15 cellular contexts compared by ENCODE assay signal in the genomic region with DNA sequence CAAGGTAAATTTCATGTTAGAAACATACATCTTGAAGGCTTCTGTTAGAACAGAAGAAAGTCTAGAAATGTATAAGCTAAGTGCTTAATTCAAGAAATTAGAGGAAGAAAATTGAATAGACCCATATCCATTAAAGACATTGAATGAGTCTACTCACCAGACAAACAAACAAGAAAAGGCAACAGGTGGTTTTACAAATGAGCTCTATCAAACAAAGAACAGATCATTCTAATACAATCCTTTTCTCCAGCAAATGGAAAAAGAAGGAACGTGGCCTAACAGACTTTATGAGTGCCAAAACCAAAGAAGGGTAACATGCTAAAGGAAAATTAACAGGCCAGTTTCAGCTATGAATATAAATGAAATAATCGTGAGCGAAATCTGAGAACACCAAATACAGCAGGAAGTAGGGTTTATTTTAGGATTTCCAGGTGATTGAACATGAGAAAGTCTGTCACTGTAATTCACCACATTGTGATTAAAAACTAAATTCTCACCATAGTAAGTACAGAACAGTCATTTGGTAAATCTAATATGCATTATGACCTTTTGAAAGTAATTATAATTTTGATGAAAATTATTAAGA. TPM values are rescaled to one million over a fixed set of nuclear protein-coding genes. Genes with fewer than 3 reads are reported as not detected.
DNase-seq lines count a peak whose midpoint lies in the region; ATAC-seq and TF ChIP-seq lines count a peak whose summit lies in the region.
"Had no signal": no experiment of that assay in that cellular context is flagged by ENCODE, and none has a peak within 500 bp of the region (broad histone marks: within the 10 kb centered on the region; RNA-seq: fewer than 3 reads in every experiment).

No MANE protein-coding gene starts in this region.

- peaks cover 43% of the 10 kb centered on the region for H3K36me3 ChIP-seq in GM23338 (ENCODE audit: insufficient read depth)
- H3K36me3 ChIP-seq: ovary had no signal

- no peak overlapping the region for H3K4me3 ChIP-seq in GM23338
- H3K4me3 ChIP-seq: ovary had no signal

- H3K27me3 Mint-ChIP-seq in activated CD8-positive, alpha-beta memory T cell treated with anti-CD3 and anti-CD28 coated beads, Interleukin-2, amount 10 ng/mL, durations not matched to agents 7 days and 5 days: no peaks in the 10 kb centered on the region
- peaks cover 3% of the 10 kb centered on the region for H3K27me3 Mint-ChIP-seq in GM23338 (ENCODE audit: insufficient read depth, low read depth, poor library complexity)

- no peaks in the 10 kb centered on the region for H3K9me2 ChIP-seq in GM23338 (ENCODE audit: insufficient read depth)

- TF ChIP-seq CTCF in RWPE1 (conservative IDR thresholded peaks at IDR 0.05; ENCODE audit: low read depth) (no peak), GM23338 (conservative IDR thresholded peaks at IDR 0.05; ENCODE audit: low read depth in 2 of 2) (no peak)

- no peaks in the 10 kb centered on the region for H3K9me3 Mint-ChIP-seq in activated CD8-positive, alpha-beta memory T cell treated with anti-CD3 and anti-CD28 coated beads, Interleukin-2, amount 10 ng/mL, durations not matched to agents 7 days and 5 days (ENCODE audit: low read depth)
- no peaks in the 10 kb centered on the region for H3K9me3 Mint-ChIP-seq in stimulated activated effector memory CD8-positive, alpha-beta T cell treated with anti-CD3 and anti-CD28 coated beads, Interleukin-12 subunit alpha, Interleukin-12 subunit beta, amount 100 ng/mL, for 72 hours
- no peaks in the 10 kb centered on the region for H3K9me3 Mint-ChIP-seq in GM23338

- H3K4me2 ChIP-seq in GM23338: no peak overlapping the region

- H3K4me1 ChIP-seq in GM23338 (ENCODE audit: insufficient read depth): no peaks in the 10 kb centered on the region

- no peak overlapping the region for H3K4me3 Mint-ChIP-seq in activated CD8-positive, alpha-beta memory T cell treated with anti-CD3 and anti-CD28 coated beads, Interleukin-2, amount 10 ng/mL, durations not matched to agents 7 days and 5 days
- H3K4me3 Mint-ChIP-seq in stimulated activated effector memory CD8-positive, alpha-beta T cell treated with anti-CD3 and anti-CD28 coated beads, Interleukin-12 subunit alpha, Interleukin-12 subunit beta, amount 100 ng/mL, for 72 hours: no peak overlapping the region
- no peak overlapping the region for H3K4me3 Mint-ChIP-seq in GM23338

- no peaks in the 10 kb centered on the region; the same call in 1 of the 2 replicates for H3F3A ChIP-seq in GM23338 (replicated peaks; ENCODE audit: low read depth)

- peaks cover 6% of the 10 kb centered on the region for H3K79me2 ChIP-seq in GM23338 (replicated peaks; ENCODE audit: insufficient read depth)

- no peak overlapping the region for H2AFZ ChIP-seq in GM23338

- CTCF ChIA-PET in activated CD8-positive, alpha-beta memory T cell treated with anti-CD3 and anti-CD28 coated beads, Interleukin-2, amount 10 ng/mL, durations not matched to agents 7 days and 5 days (lab: Charles Lee): interaction anchor here (0.9 to 11.2 kb wide), 3 partner anchors 21 to 447 kb away, joined by 3 to 189 read pairs (median 3); no protein-coding TSS in a partner anchor
- CTCF ChIA-PET in RWPE1 (lab: Yijun Ruan, JAX): no interaction called here

- H3K36me3 Mint-ChIP-seq in activated CD8-positive, alpha-beta memory T cell treated with anti-CD3 and anti-CD28 coated beads, Interleukin-2, amount 10 ng/mL, durations not matched to agents 7 days and 5 days: peaks cover 46% of the 10 kb centered on the region
- peaks cover 93% of the 10 kb centered on the region for H3K36me3 Mint-ChIP-seq in stimulated activated effector memory CD8-positive, alpha-beta T cell treated with anti-CD3 and anti-CD28 coated beads, Interleukin-12 subunit alpha, Interleukin-12 subunit beta, amount 100 ng/mL, for 72 hours
- H3K36me3 Mint-ChIP-seq in GM23338 (ENCODE audit: low read depth): peaks cover 87% of the 10 kb centered on the region

- no peaks in the 10 kb centered on the region for H3K27me3 ChIP-seq in GM23338 (ENCODE audit: insufficient read depth)
- H3K27me3 ChIP-seq: ovary had no signal

- H3K27ac ChIP-seq in RWPE1 (no peak overlapping the region), GM23338 (ENCODE audit: low read depth) (no peak overlapping the region)
- H3K27ac ChIP-seq: ovary, WERI-Rb-1 had no signal

- H4K20me1 ChIP-seq in GM23338 (replicated peaks; ENCODE audit: insufficient read depth): no peaks in the 10 kb centered on the region; the same call in 1 of the 2 replicates

- no peak for DNase-seq in activated CD8-positive, alpha-beta memory T cell treated with anti-CD3 and anti-CD28 coated beads, Interleukin-2, amount 10 ng/mL, durations not matched to agents 7 days and 5 days
- no peak for DNase-seq in activated CD8-positive, alpha-beta memory T cell treated with anti-CD3 and anti-CD28 coated beads for 24 hours
- no peak for DNase-seq in stimulated activated effector memory CD8-positive, alpha-beta T cell treated with anti-CD3 and anti-CD28 coated beads, Interleukin-12 subunit alpha, Interleukin-12 subunit beta, amount 100 ng/mL, for 72 hours (ENCODE audit: low spot score in 2 of 2)
- DNase-seq in RWPE1 (ENCODE audit: low spot score) (no peak), GM23338 (ENCODE audit: low spot score) (no peak)
- DNase-seq: head of caudate nucleus; MM.1S; NCI-H226; OCI-M1; ovary; stimulated activated CD4-positive, alpha-beta T cell treated with anti-CD3 and anti-CD28 coated beads, Interleukin-12 subunit alpha, Interleukin-12 subunit beta, amount 100 ng/mL, for 4 hours; WERI-Rb-1 had no signal

- ATAC-seq in activated CD8-positive, alpha-beta memory T cell treated with anti-CD3 and anti-CD28 coated beads, Interleukin-2, amount 10 ng/mL, durations not matched to agents 7 days and 5 days: peak; percentile 27
- ATAC-seq in GM21367 (IDR thresholded peaks at IDR 0.05; ENCODE audit: unreplicated experiment) (peak; percentile 50), HG03575 (IDR thresholded peaks at IDR 0.05; ENCODE audit: extremely low read depth, insufficient number of reproducible peaks, low FRiP score, unreplicated experiment) (peak; percentile 60), GM23338 (no peak), HG03097 (IDR thresholded peaks at IDR 0.05; ENCODE audit: low FRiP score, unreplicated experiment) (no peak)
- ATAC-seq in stimulated activated effector memory CD8-positive, alpha-beta T cell treated with anti-CD3 and anti-CD28 coated beads, Interleukin-12 subunit alpha, Interleukin-12 subunit beta, amount 100 ng/mL, for 72 hours: peak; percentile 67

- POLR2A ChIA-PET in RWPE1 (lab: Yijun Ruan, JAX; ENCODE audit: low non-redundant PET): no interaction called here

- H3K27ac Mint-ChIP-seq in activated CD8-positive, alpha-beta memory T cell treated with anti-CD3 and anti-CD28 coated beads, Interleukin-2, amount 10 ng/mL, durations not matched to agents 7 days and 5 days: no peak overlapping the region
- no peak overlapping the region for H3K27ac Mint-ChIP-seq in stimulated activated effector memory CD8-positive, alpha-beta T cell treated with anti-CD3 and anti-CD28 coated beads, Interleukin-12 subunit alpha, Interleukin-12 subunit beta, amount 100 ng/mL, for 72 hours
- H3K27ac Mint-ChIP-seq in GM23338: no peak overlapping the region

- peaks cover 19% of the 10 kb centered on the region for H3K4me1 Mint-ChIP-seq in activated CD8-positive, alpha-beta memory T cell treated with anti-CD3 and anti-CD28 coated beads, Interleukin-2, amount 10 ng/mL, durations not matched to agents 7 days and 5 days
- H3K4me1 Mint-ChIP-seq in stimulated activated effector memory CD8-positive, alpha-beta T cell treated with anti-CD3 and anti-CD28 coated beads, Interleukin-12 subunit alpha, Interleukin-12 subunit beta, amount 100 ng/mL, for 72 hours: peaks cover 6% of the 10 kb centered on the region
- no peaks in the 10 kb centered on the region for H3K4me1 Mint-ChIP-seq in GM23338

TF ChIP-seq in GM23338, 12 proteins besides CTCF, POLR2A, EP300 and RAD21:
- no peak for TF ChIP-seq POLR2AphosphoS5 (IDR thresholded peaks at IDR 0.05; ENCODE audit: low read depth)
- no peak for TF ChIP-seq EZH2phosphoT487 (IDR thresholded peaks at IDR 0.05; ENCODE audit: unreplicated experiment)
TF ChIP-seq in GM23338: peak in this region for 0.

RNA-seq across cellular contexts. Expression of a gene that starts 22.6 kb away (rescaled TPM):
- 10 to 100 TPM; 54.1 to 82.8 TPM for total RNA-seq in activated CD8-positive, alpha-beta memory T cell treated with anti-CD3 and anti-CD28 coated beads, Interleukin-2, amount 10 ng/mL, durations not matched to agents 7 days and 5 days
- total RNA-seq in GM23338 (2014; rRNA removed; shearing (Covaris generic)): 66.8 and 75.5 TPM in 2 replicates
- 49.3 and 53.2 TPM in 2 replicates for polyA plus RNA-seq in GM23338 (2016; fragmentation: Nextera tagmentation; extraction: Ambion mirVana)

Comparison
In these comparisons a context has a peak if more than half of its experiments do, and no peak if none do; other contexts are left out.
1. ATAC-seq: peak in activated CD8-positive, alpha-beta memory T cell treated with anti-CD3 and anti-CD28 coated beads, Interleukin-2, amount 10 ng/mL, durations not matched to agents 7 days and 5 days (single experiment), GM21367 (single experiment), HG03575 (single experiment) and stimulated activated effector memory CD8-positive, alpha-beta T cell treated with anti-CD3 and anti-CD28 coated beads, Interleukin-12 subunit alpha, Interleukin-12 subunit beta, amount 100 ng/mL, for 72 hours (single experiment); none in GM23338 (single experiment) and HG03097 (single experiment).